In the genomic region with DNA sequence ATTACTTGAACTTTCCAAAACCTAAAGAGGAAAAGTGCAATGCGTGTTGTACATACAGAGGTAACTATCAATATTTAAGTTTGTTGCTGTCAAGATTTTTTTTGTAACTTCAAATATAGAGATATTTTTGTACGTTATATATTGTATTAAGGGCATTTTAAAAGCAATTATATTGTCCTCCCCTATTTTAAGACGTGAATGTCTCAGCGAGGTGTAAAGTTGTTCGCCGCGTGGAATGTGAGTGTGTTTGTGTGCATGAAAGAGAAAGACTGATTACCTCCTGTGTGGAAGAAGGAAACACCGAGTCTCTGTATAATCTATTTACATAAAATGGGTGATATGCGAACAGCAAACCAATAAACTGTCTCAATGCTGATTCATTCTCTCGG, we compare ENCODE assay signal across 8 cellular contexts. TPM values are rescaled to one million over a fixed set of nuclear protein-coding genes. Genes with fewer than 3 reads are reported as not detected.
DNase-seq lines count a peak whose midpoint lies in the region; ATAC-seq and TF ChIP-seq lines count a peak whose summit lies in the region.

No MANE protein-coding gene starts in this region.

- H3K36me3 ChIP-seq in cardiac muscle cell: no peaks in the 10 kb centered on the region
- no peaks in the 10 kb centered on the region for H3K36me3 ChIP-seq in liver (ENCODE audit: control insufficient read depth in 4 of 4, insufficient read depth in 3 of 4, low read depth in 1 of 4, low read length in 3 of 4)
- H3K36me3 ChIP-seq in upper lobe of left lung: peaks cover 0 to 7% (median 0%) of the 10 kb centered on the region in 4 donors
- H3K36me3 ChIP-seq in SJCRH30: no peaks in the 10 kb centered on the region

- TF ChIP-seq EP300 in upper lobe of left lung (IDR thresholded peaks at IDR 0.05): no peak

- H3K9me3 ChIP-seq in cardiac muscle cell (ENCODE audit: low read depth) (no peaks in the 10 kb centered on the region), liver (ENCODE audit: control insufficient read depth in 4 of 4, low read length in 3 of 4) (no peaks in the 10 kb centered on the region), upper lobe of left lung (no peaks in the 10 kb centered on the region), SJCRH30 (replicated peaks) (no peaks in the 10 kb centered on the region)

- H3K27ac ChIP-seq in cardiac muscle cell: no peak overlapping the region
- peak overlapping the region; percentile 84 to 96 for H3K27ac ChIP-seq in liver (ENCODE audit: low read depth in 1 of 2, low read length in 2 of 2)
- peak overlapping the region; percentile 85 to 92 (median 86) for H3K27ac ChIP-seq in upper lobe of left lung
- no peak overlapping the region for H3K27ac ChIP-seq in SJCRH30

- no peaks in the 10 kb centered on the region for H3K36me3 Mint-ChIP-seq in activated naive CD8-positive, alpha-beta T cell treated with anti-CD3 and anti-CD28 coated beads, Interleukin-2, amount 50 U/mL, for 24 hours (ENCODE audit: low read depth)

- ATAC-seq in left cardiac atrium (no peak), upper lobe of left lung (ENCODE audit: low FRiP score in 2 of 2) (no peak), HG03108 (IDR thresholded peaks at IDR 0.05; ENCODE audit: unreplicated experiment) (no peak), HG03045 (IDR thresholded peaks at IDR 0.05; ENCODE audit: unreplicated experiment) (no peak)
- no peak for ATAC-seq in activated naive CD8-positive, alpha-beta T cell treated with anti-CD3 and anti-CD28 coated beads, Interleukin-2, amount 50 U/mL, for 24 hours

- intact Hi-C loops in left cardiac atrium (cut with DNase I): loop anchor here (5.0 to 10.0 kb wide), 4 partner anchors 100 to 692 kb away; no protein-coding TSS in a partner anchor

- TF ChIP-seq RAD21 in liver (IDR thresholded peaks at IDR 0.05): no peak

- H3K4me3 ChIP-seq in cardiac muscle cell (peak overlapping the region; percentile 68), liver (ENCODE audit: low read depth in 1 of 3, low read length in 3 of 3) (peak overlapping the region; percentile 63 to 89 (median 73)), upper lobe of left lung (peak overlapping the region; percentile 48 to 80 (median 62)), SJCRH30 (no peak overlapping the region)

- peak overlapping the region; percentile 67 to 87 for H3K9ac ChIP-seq in liver (ENCODE audit: low read depth in 1 of 2, low read length in 2 of 2)

- DNase-seq in cardiac muscle cell (ENCODE audit: low read depth in 1 of 2, low spot score in 1 of 2): no peak
- DNase-seq in left cardiac atrium: no peak
- no peak for DNase-seq in activated naive CD8-positive, alpha-beta T cell treated with anti-CD3 and anti-CD28 coated beads, Interleukin-2, amount 50 U/mL, for 24 hours
- no peak for DNase-seq in upper lobe of left lung
- DNase-seq in SJCRH30: no peak

- H3K4me1 ChIP-seq in cardiac muscle cell (ENCODE audit: low read depth): peaks cover 20% of the 10 kb centered on the region
- H3K4me1 ChIP-seq in liver (ENCODE audit: control insufficient read depth in 4 of 4, insufficient read depth in 4 of 4, low read length in 3 of 4): peaks cover 6 to 54% (median 32%) of the 10 kb centered on the region in 4 donors
- H3K4me1 ChIP-seq in upper lobe of left lung: peaks cover 43 to 74% (median 70%) of the 10 kb centered on the region in 4 donors
- H3K4me1 ChIP-seq in SJCRH30: peaks cover 1% of the 10 kb centered on the region; the same call in 1 of the 2 replicates

- no peak for TF ChIP-seq CTCF in cardiac muscle cell (IDR thresholded peaks at IDR 0.05; ENCODE audit: low read depth, low read length)
- no peak for TF ChIP-seq CTCF in liver (IDR thresholded peaks at IDR 0.05; ENCODE audit: low read depth, low read length, missing input control)
- TF ChIP-seq CTCF in upper lobe of left lung (IDR thresholded peaks at IDR 0.05): no peak

- H3K9me3 Mint-ChIP-seq in activated naive CD8-positive, alpha-beta T cell treated with anti-CD3 and anti-CD28 coated beads, Interleukin-2, amount 50 U/mL, for 24 hours: no peaks in the 10 kb centered on the region

- TF ChIP-seq POLR2A in upper lobe of left lung (IDR thresholded peaks at IDR 0.05): no peak

- 31% methylated on average over 10 of the region's 10 CpGs for WGBS in liver
- 7 to 10% methylated on average over 10 of the region's 10 CpGs for WGBS in upper lobe of left lung, 2 donors

- H3K27ac Mint-ChIP-seq in activated naive CD8-positive, alpha-beta T cell treated with anti-CD3 and anti-CD28 coated beads, Interleukin-2, amount 50 U/mL, for 24 hours: peak overlapping the region; percentile 19

- peaks cover 55% of the 10 kb centered on the region for H3K27me3 Mint-ChIP-seq in activated naive CD8-positive, alpha-beta T cell treated with anti-CD3 and anti-CD28 coated beads, Interleukin-2, amount 50 U/mL, for 24 hours

- peaks cover 15% of the 10 kb centered on the region for H3K27me3 ChIP-seq in cardiac muscle cell
- H3K27me3 ChIP-seq in liver (ENCODE audit: control insufficient read depth in 4 of 4, insufficient read depth in 4 of 4, low read length in 3 of 4): no peaks in the 10 kb centered on the region
- peaks cover 0 to 8% (median 2%) of the 10 kb centered on the region in 4 donors for H3K27me3 ChIP-seq in upper lobe of left lung
- H3K27me3 ChIP-seq in SJCRH30: no peaks in the 10 kb centered on the region

- peaks cover 71% of the 10 kb centered on the region for H3K4me1 Mint-ChIP-seq in activated naive CD8-positive, alpha-beta T cell treated with anti-CD3 and anti-CD28 coated beads, Interleukin-2, amount 50 U/mL, for 24 hours

- peak overlapping the region; percentile 68 for H3K4me3 Mint-ChIP-seq in activated naive CD8-positive, alpha-beta T cell treated with anti-CD3 and anti-CD28 coated beads, Interleukin-2, amount 50 U/mL, for 24 hours

TF ChIP-seq in liver, 16 proteins besides CTCF, POLR2A, EP300 and RAD21:
- TF ChIP-seq SP1 (IDR thresholded peaks at IDR 0.05) (no peak), EGR1 (IDR thresholded peaks at IDR 0.05; ENCODE audit: low read depth in 2 of 2) (no peak)

RNA-seq across cellular contexts. Expression of a gene that starts 2.1 kb away (rescaled TPM):
- total RNA-seq in cardiac muscle cell (79.6 and 144 TPM in 2 replicates), left cardiac atrium (10 to 100 TPM; 20.8 to 21.9 TPM), liver (10 to 100 TPM; 12.8 to 32.6 TPM), upper lobe of left lung (10 to 100 TPM; 20.4 to 54.3 (median 46.9) TPM)
- polyA plus RNA-seq in cardiac muscle cell (60.2 and 93.1 TPM in 2 replicates), liver (10 to 100 TPM in 1 of 2 donors, 1 to 10 TPM in 1; 9.7 to 33.1 TPM)
- 2.2 and 2.3 TPM in 2 replicates for total RNA-seq in SJCRH30 (2014; rRNA removed; shearing (Covaris generic))

RNA-seq across cellular contexts. Expression of a gene that starts 13.0 kb away (rescaled TPM):
- total RNA-seq in cardiac muscle cell (22.0 and 32.3 TPM in 2 replicates), left cardiac atrium (10 to 100 TPM; 18.5 to 25.8 TPM), liver (10 to 100 TPM; 16.7 to 31.3 TPM), upper lobe of left lung (10 to 100 TPM; 22.2 to 54.5 (median 41.2) TPM)
- polyA plus RNA-seq in cardiac muscle cell (13.3 and 21.0 TPM in 2 replicates), liver (10 to 100 TPM in 1 of 2 donors, 1 to 10 TPM in 1; 7.5 to 12.7 TPM)
- total RNA-seq in SJCRH30 (2014; rRNA removed; shearing (Covaris generic)): 31.8 and 34.7 TPM in 2 replicates

Comparison
In these comparisons a context has a peak if more than half of its experiments do, and no peak if none do; other contexts are left out.
1. H3K27ac ChIP-seq: peak in liver (2 of 2) and upper lobe of left lung (4 of 4); none in cardiac muscle cell (single experiment) and SJCRH30 (single experiment).